In the genomic region with DNA sequence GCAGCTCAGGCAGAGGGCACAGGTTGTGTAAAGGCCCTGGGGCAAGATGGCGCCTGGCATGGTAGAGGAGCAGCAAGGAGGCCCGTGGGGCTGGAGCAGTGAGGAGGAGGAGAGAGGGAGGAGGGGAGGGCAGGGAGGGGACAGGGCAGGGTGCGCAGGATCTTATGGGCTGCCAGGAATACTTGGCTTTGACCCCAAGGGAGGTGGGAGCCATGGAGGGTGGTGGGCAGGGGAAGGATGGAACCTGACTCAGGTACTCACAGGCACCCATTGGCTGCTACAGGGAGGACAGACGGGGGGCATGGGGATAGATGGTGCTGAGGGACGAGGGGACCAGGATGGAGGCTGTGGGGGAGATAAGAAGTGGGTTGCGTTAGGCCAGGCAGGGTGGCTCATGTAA, we compare ENCODE assay signal across 20 cellular contexts. TPM values are rescaled to one million over a fixed set of nuclear protein-coding genes. Genes with fewer than 3 reads are reported as not detected.
DNase-seq lines count a peak whose midpoint lies in the region; ATAC-seq, FAIRE-seq and TF ChIP-seq lines count a peak whose summit lies in the region.
"Had no signal": no experiment of that assay in that cellular context is flagged by ENCODE, and none has a peak within 500 bp of the region (broad histone marks: within the 10 kb centered on the region; RNA-seq: fewer than 3 reads in every experiment).

No MANE protein-coding gene starts in this region.

- in situ Hi-C loops in HepG2 (cut with HindIII; ENCODE audit: extremely low pct_ligation_motif_present, low pct_unique_long_range_greater_than_20kb) (no loop called here), brain microvascular endothelial cell (cut with HindIII; ENCODE audit: low pct_ligation_motif_present, low sequenced_read_pairs) (no loop called here)

- no peaks in the 10 kb centered on the region for H3K9me3 ChIP-seq in HepG2 (ENCODE audit: low read length)
- no peaks in the 10 kb centered on the region for H3K9me3 ChIP-seq in right lobe of liver
- H3K9me3 ChIP-seq in osteoblast (ENCODE audit: low read depth, low read length): no peaks in the 10 kb centered on the region
- H3K9me3 ChIP-seq: A549; BLaER1 treated with 17β-estradiol and CSF1 and Interleukin-3, amounts not matched to agents 10 nM and 100 nM had no signal

- H2AFZ ChIP-seq in HepG2 (ENCODE audit: low read length) (no peak overlapping the region), osteoblast (ENCODE audit: low read length) (no peak overlapping the region)

- peaks cover 17 to 19% of the 10 kb centered on the region in 2 donors for H3K4me1 Mint-ChIP-seq in effector memory CD8-positive, alpha-beta T cell (ENCODE audit: low read depth in 2 of 2)

- WGBS in HepG2 (ENCODE audit: low lambda C conversion rate): over 99% methylated on average over 6 of the region's 6 CpGs
- WGBS in right lobe of liver (ENCODE audit: insufficient coverage, low coverage, low lambda C conversion rate, missing lambda C conversion rate): 100% methylated on average over 1 of the region's 6 CpGs

- TF ChIP-seq EP300 in HepG2 (IDR thresholded peaks at IDR 0.05; ENCODE audit: low read depth in 2 of 2, low read length in 2 of 2) (no peak), HepG2 (CRISPR knock-in tag; IDR thresholded peaks at IDR 0.05; ENCODE audit: borderline replicate concordance) (no peak)

- no peak overlapping the region for H3K4me3 Mint-ChIP-seq in effector memory CD8-positive, alpha-beta T cell
- H3K4me3 Mint-ChIP-seq: H9 had no signal

- CTCF ChIA-PET in HepG2 (lab: Yijun Ruan, JAX; ENCODE audit: low intra/inter-chr PET ratio, low total read pairs): no interaction called here

- no peaks in the 10 kb centered on the region for H3K27me3 Mint-ChIP-seq in effector memory CD8-positive, alpha-beta T cell
- H3K27me3 Mint-ChIP-seq: CD8-positive, alpha-beta memory T cell had no signal

- BruUV-seq in HepG2 (replicated peaks; lab: Mats Ljungman, UMichigan): no TSS peak

- no peak for TF ChIP-seq RAD21 in HepG2 (CRISPR knock-in tag; IDR thresholded peaks at IDR 0.05)

- ATAC-seq in HepG2: no peak
- ATAC-seq in right lobe of liver: no peak
- no peak for ATAC-seq in effector memory CD8-positive, alpha-beta T cell (replicated peaks)
- ATAC-seq: A549 had no signal

- intact Hi-C loops in HepG2 (cut with micrococcal nuclease; ENCODE audit: unreplicated experiment) (no loop called here), right lobe of liver (cut with DNase I) (no loop called here)

- peaks cover 27% of the 10 kb centered on the region for H3K4me1 ChIP-seq in HepG2 (ENCODE audit: insufficient read depth, low read length)
- peaks cover 0 to 22% (median 14%) of the 10 kb centered on the region in 4 donors for H3K4me1 ChIP-seq in right lobe of liver
- peaks cover 13% of the 10 kb centered on the region for H3K4me1 ChIP-seq in osteoblast (ENCODE audit: insufficient read depth, low read length)

- TF ChIP-seq CTCF in HepG2 (CRISPR knock-in tag; IDR thresholded peaks at IDR 0.05) (no peak), right lobe of liver (IDR thresholded peaks at IDR 0.05) (no peak), osteoblast (IDR thresholded peaks at IDR 0.05; ENCODE audit: extremely low read depth, low read depth, low read length) (no peak), brain microvascular endothelial cell (IDR thresholded peaks at IDR 0.05; ENCODE audit: low read depth, low read length, missing control alignments) (no peak)

- H3K9ac ChIP-seq in HepG2 (ENCODE audit: insufficient read depth, low read depth, low read length): no peak overlapping the region
- H3K9ac ChIP-seq: BLaER1 treated with 17β-estradiol and CSF1 and Interleukin-3, amounts not matched to agents 10 nM and 100 nM had no signal

- POLR2A ChIA-PET in HepG2 (lab: Yijun Ruan, JAX): no interaction called here

- H3K4me2 ChIP-seq in HepG2 (ENCODE audit: low read depth, low read length) (no peak overlapping the region), osteoblast (ENCODE audit: insufficient read depth, low read length) (no peak overlapping the region)
- H3K4me2 ChIP-seq: A549 had no signal

- H3K36me3 Mint-ChIP-seq in effector memory CD8-positive, alpha-beta T cell (ENCODE audit: insufficient read depth): peaks cover 19% of the 10 kb centered on the region

- H3K27ac ChIP-seq in HepG2 (ENCODE audit: extremely low read length, insufficient read depth, low read length): no peak overlapping the region
- no peak overlapping the region for H3K27ac ChIP-seq in right lobe of liver
- no peak overlapping the region for H3K27ac ChIP-seq in osteoblast (ENCODE audit: low read depth, low read length)
- H3K27ac ChIP-seq in brain microvascular endothelial cell: no peak overlapping the region
- H3K27ac ChIP-seq: A549; BLaER1 treated with 17β-estradiol and CSF1 and Interleukin-3, amounts not matched to agents 10 nM and 100 nM had no signal

- H3K36me3 ChIP-seq in HepG2 (replicated peaks in 1 of 2; ENCODE audit: control insufficient read depth in 1 of 2, insufficient read depth in 2 of 2, low read length in 2 of 2) (no peaks in the 10 kb centered on the region; a peak in 1 of 5 replicates), right lobe of liver (no peaks in the 10 kb centered on the region), osteoblast (ENCODE audit: insufficient read depth, low read length) (no peaks in the 10 kb centered on the region), brain microvascular endothelial cell (replicated peaks) (peaks cover 3% of the 10 kb centered on the region)

- FAIRE-seq in HepG2 (lab: Jason Lieb, UNC): no peak
- FAIRE-seq: A549, D721Med, RCC 7860 had no signal

- peak overlapping the region; percentile 25 to 51 for H3K27ac Mint-ChIP-seq in effector memory CD8-positive, alpha-beta T cell
- H3K27ac Mint-ChIP-seq: H9 had no signal

- no peak for TF ChIP-seq POLR2A in HepG2 (IDR thresholded peaks at IDR 0.05; ENCODE audit: insufficient read depth in 1 of 2, low read depth in 2 of 2, low read length in 2 of 2)
- TF ChIP-seq POLR2A in right lobe of liver (IDR thresholded peaks at IDR 0.05): no peak

- H3K4me3 ChIP-seq in HepG2 (replicated peaks in 1 of 3; ENCODE audit: insufficient read depth in 1 of 3, low read depth in 2 of 3, low read length in 3 of 3) (no peak overlapping the region), right lobe of liver (no peak overlapping the region), osteoblast (ENCODE audit: insufficient read depth, low read length) (no peak overlapping the region), brain microvascular endothelial cell (ENCODE audit: low read depth, low read length) (no peak overlapping the region)
- H3K4me3 ChIP-seq: A549; BLaER1 treated with 17β-estradiol and CSF1 and Interleukin-3, amounts not matched to agents 10 nM and 100 nM had no signal

- H3K27me3 ChIP-seq in HepG2 (ENCODE audit: control insufficient read depth in 1 of 2, insufficient read depth in 2 of 2, low read length in 2 of 2): no peaks in the 10 kb centered on the region; a peak in 1 of 5 replicates
- H3K27me3 ChIP-seq in right lobe of liver: no peaks in the 10 kb centered on the region
- no peaks in the 10 kb centered on the region for H3K27me3 ChIP-seq in osteoblast (ENCODE audit: insufficient read depth, low read length)
- no peaks in the 10 kb centered on the region for H3K27me3 ChIP-seq in brain microvascular endothelial cell (replicated peaks)
- H3K27me3 ChIP-seq: BLaER1 treated with 17β-estradiol and CSF1 and Interleukin-3, amounts not matched to agents 10 nM and 100 nM had no signal

- H4K20me1 ChIP-seq in HepG2 (ENCODE audit: insufficient read depth, low read length) (peaks cover 9% of the 10 kb centered on the region; the same call in 1 of the 2 replicates), osteoblast (ENCODE audit: insufficient read depth, low read length) (no peaks in the 10 kb centered on the region)

- peaks cover 37% of the 10 kb centered on the region for H3K79me2 ChIP-seq in HepG2 (ENCODE audit: insufficient read depth, low read length)
- H3K79me2 ChIP-seq in osteoblast (ENCODE audit: insufficient read depth, low read length): peaks cover 7% of the 10 kb centered on the region

- no peaks in the 10 kb centered on the region for H3K9me3 Mint-ChIP-seq in effector memory CD8-positive, alpha-beta T cell
- H3K9me3 Mint-ChIP-seq: CD8-positive, alpha-beta memory T cell; H9 had no signal

- no peak for DNase-seq in HepG2 (ENCODE audit: low spot score)
- DNase-seq in right lobe of liver: no peak
- DNase-seq in effector memory CD8-positive, alpha-beta T cell: no peak
- DNase-seq in osteoblast (ENCODE audit: insufficient read length, low spot score, missing footprints): peak; percentile 48
- DNase-seq in DMS53 (lab: John Stamatoyannopoulos, UW): no peak
- DNase-seq in brain microvascular endothelial cell: no peak
- no peak for DNase-seq in NK-92 (lab: John Stamatoyannopoulos, UW; ENCODE audit: unreplicated experiment)
- DNase-seq: CD8-positive, alpha-beta memory T cell; DMS79; H9; NCI-H1092 treated with DMSO at 0.1 percent for 48 hours; NCI-H146; NCI-H2081; NCI-H2171 treated with DMSO at 0.1 percent for 48 hours; NCI-H446; Right ventricle myocardium superior had no signal

RNA-seq across cellular contexts. Expression of a gene that starts 3.3 kb away (rescaled TPM):
- total RNA-seq in HepG2 (2016; rRNA removed; fragmentation: Illumina TruSeq; extraction: Trizol) (18.9 and 21.4 TPM in 2 replicates), right lobe of liver (10 to 100 TPM; 16.6 to 26.4 (median 22.8) TPM), osteoblast (1.8 TPM in 2 replicates)
- 5.7 and 6.2 TPM in 2 replicates for total RNA-seq in HepG2 (2016; cell fraction: cytosol; rRNA removed; fragmentation: Illumina TruSeq; extraction: Trizol; ENCODE audit: low read depth)
- 15.8 and 20.8 TPM in 2 replicates for total RNA-seq in HepG2 (2016; cell fraction: insoluble cytoplasmic fraction; rRNA removed; fragmentation: Illumina TruSeq; extraction: Trizol)
- total RNA-seq in HepG2 (2016; cell fraction: membrane; rRNA removed; fragmentation: Illumina TruSeq; extraction: Trizol): 17.1 and 17.6 TPM in 2 replicates
- 9.7 and 12.6 TPM in 2 replicates for total RNA-seq in HepG2 (2016; cell fraction: nucleus; rRNA removed; fragmentation: Illumina TruSeq; extraction: Trizol)
- polyA plus RNA-seq in HepG2 (2011; rRNA removed): 13.4 and 14.2 TPM in 2 replicates
- 16.1 and 16.8 TPM in 2 replicates for polyA plus RNA-seq in HepG2 (2011; cell fraction: cytosol; rRNA removed)
- polyA plus RNA-seq in HepG2 (2011; cell fraction: nucleus; rRNA removed): 7.6 and 8.4 TPM in 2 replicates
- polyA plus RNA-seq in HepG2 (2012): 11.6 and 15.1 TPM in 2 replicates
- 5.3 and 5.7 TPM in 2 replicates for polyA plus RNA-seq in HepG2 (2016; cell fraction: cytosol; fragmentation: Illumina TruSeq; extraction: Trizol; ENCODE audit: low read depth)
- polyA plus RNA-seq in HepG2 (2016; cell fraction: insoluble cytoplasmic fraction; fragmentation: Illumina TruSeq; extraction: Trizol; ENCODE audit: low read depth): 20.0 and 23.7 TPM in 2 replicates
- polyA plus RNA-seq in HepG2 (2016; cell fraction: membrane; fragmentation: Illumina TruSeq; extraction: Trizol; ENCODE audit: low read depth): 13.6 and 14.4 TPM in 2 replicates
- 15.4 and 17.2 TPM in 2 replicates for polyA plus RNA-seq in HepG2 (2016; cell fraction: nucleus; fragmentation: Illumina TruSeq; extraction: Trizol; ENCODE audit: insufficient read depth, low read depth)
- polyA minus RNA-seq in HepG2 (2011; rRNA and poly(A)+ RNA removed; ENCODE audit: low replicate concordance): 2.7 and 20.5 TPM in 2 replicates
- 10.1 and 10.4 TPM in 2 replicates for polyA minus RNA-seq in HepG2 (2011; cell fraction: cytosol; rRNA and poly(A)+ RNA removed)
- 8.8 and 9.0 TPM in 2 replicates for polyA minus RNA-seq in HepG2 (2011; cell fraction: nucleus; rRNA and poly(A)+ RNA removed)

RNA-seq across cellular contexts. Expression of a gene that starts 27.5 kb away (rescaled TPM):
- total RNA-seq in HepG2 (2016; rRNA removed; fragmentation: Illumina TruSeq; extraction: Trizol): 51.2 and 116 TPM in 2 replicates
- 22.6 and 23.9 TPM in 2 replicates for total RNA-seq in HepG2 (2016; cell fraction: cytosol; rRNA removed; fragmentation: Illumina TruSeq; extraction: Trizol; ENCODE audit: low read depth)
- 51.8 and 121 TPM in 2 replicates for total RNA-seq in HepG2 (2016; cell fraction: insoluble cytoplasmic fraction; rRNA removed; fragmentation: Illumina TruSeq; extraction: Trizol)
- 39.4 and 44.5 TPM in 2 replicates for total RNA-seq in HepG2 (2016; cell fraction: membrane; rRNA removed; fragmentation: Illumina TruSeq; extraction: Trizol)
- 80.0 and 98.1 TPM in 2 replicates for total RNA-seq in HepG2 (2016; cell fraction: nucleus; rRNA removed; fragmentation: Illumina TruSeq; extraction: Trizol)
- 195 and 198 TPM in 2 replicates for polyA plus RNA-seq in HepG2 (2011; rRNA removed)
- polyA plus RNA-seq in HepG2 (2011; cell fraction: cytosol; rRNA removed): 230 and 342 TPM in 2 replicates
- polyA plus RNA-seq in HepG2 (2011; cell fraction: nucleus; rRNA removed): 115 and 125 TPM in 2 replicates
- 153 and 214 TPM in 2 replicates for polyA plus RNA-seq in HepG2 (2012)
- polyA plus RNA-seq in HepG2 (2016; cell fraction: cytosol; fragmentation: Illumina TruSeq; extraction: Trizol; ENCODE audit: low read depth): 30.7 and 35.4 TPM in 2 replicates
- polyA plus RNA-seq in HepG2 (2016; cell fraction: insoluble cytoplasmic fraction; fragmentation: Illumina TruSeq; extraction: Trizol; ENCODE audit: low read depth): 58.1 and 61.6 TPM in 2 replicates
- 39.4 and 41.3 TPM in 2 replicates for polyA plus RNA-seq in HepG2 (2016; cell fraction: membrane; fragmentation: Illumina TruSeq; extraction: Trizol; ENCODE audit: low read depth)
- 174 and 190 TPM in 2 replicates for polyA plus RNA-seq in HepG2 (2016; cell fraction: nucleus; fragmentation: Illumina TruSeq; extraction: Trizol; ENCODE audit: insufficient read depth, low read depth)
- 65.4 and 78.5 TPM in 2 replicates for polyA minus RNA-seq in HepG2 (2011; rRNA and poly(A)+ RNA removed; ENCODE audit: low replicate concordance)
- polyA minus RNA-seq in HepG2 (2011; cell fraction: cytosol; rRNA and poly(A)+ RNA removed): 53.5 and 66.5 TPM in 2 replicates
- 27.7 and 29.1 TPM in 2 replicates for polyA minus RNA-seq in HepG2 (2011; cell fraction: nucleus; rRNA and poly(A)+ RNA removed)
- total RNA-seq in right lobe of liver: 10 to 100 TPM; 58.2 to 98.7 (median 72.2) TPM
- total RNA-seq in osteoblast: 152 and 161 TPM in 2 replicates
